11 cellular contexts compared by ENCODE assay signal in the genomic region with DNA sequence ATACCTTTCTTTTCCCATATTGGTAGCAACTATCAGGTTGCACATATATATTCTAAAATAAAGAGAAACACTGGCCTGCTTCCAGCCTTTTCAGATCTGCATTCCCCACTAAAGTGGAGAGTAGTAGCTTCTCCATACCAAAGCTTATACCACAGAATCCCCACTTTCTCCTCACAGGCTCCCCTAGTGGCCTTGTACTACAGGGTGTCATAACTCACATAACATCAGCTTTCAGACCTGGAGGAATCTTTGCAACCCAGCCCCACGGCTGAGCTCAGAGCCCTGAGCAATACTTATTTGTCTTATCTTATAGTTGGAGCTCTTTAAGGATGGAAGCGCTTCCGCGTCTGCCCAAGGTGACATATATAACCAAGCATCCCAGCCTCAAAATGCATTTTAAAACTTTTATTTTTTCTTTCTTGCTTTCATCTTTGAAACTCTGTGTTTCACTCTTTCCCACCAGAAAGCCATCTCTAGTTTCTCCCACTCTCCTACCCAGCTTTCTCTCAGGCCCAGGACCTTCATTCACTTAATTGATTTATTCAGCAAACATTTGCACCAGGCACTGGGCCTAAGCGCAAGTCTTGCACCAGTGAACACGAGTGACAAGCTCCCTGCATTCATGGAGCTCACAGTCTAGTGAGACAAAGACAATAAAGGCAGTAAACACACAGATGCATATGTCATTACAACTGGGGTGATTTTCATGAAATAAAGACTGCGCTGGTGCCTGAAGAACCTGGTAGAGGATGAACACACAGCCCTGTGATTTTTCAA.
A peak's percentile ranks its signal among the peaks of the same experiment; 100 is the strongest.
DNase-seq lines count a peak whose midpoint lies in the region; ATAC-seq, FAIRE-seq and TF ChIP-seq lines count a peak whose summit lies in the region.
"Had no signal": no experiment of that assay in that cellular context is flagged by ENCODE, and none has a peak within 500 bp of the region (broad histone marks: within the 10 kb centered on the region; RNA-seq: fewer than 3 reads in every experiment).

No MANE protein-coding gene starts in this region.

- H3K4ac ChIP-seq in mesendoderm (ENCODE audit: low read depth, low read length): no peak overlapping the region

- H3K4me1 ChIP-seq in mesendoderm (ENCODE audit: control insufficient read depth, low read depth, low read length) (no peaks in the 10 kb centered on the region), ascending aorta (no peaks in the 10 kb centered on the region)

- H3K79me1 ChIP-seq in mesendoderm (ENCODE audit: low read length): no peaks in the 10 kb centered on the region

- no peak overlapping the region for H3K4me3 ChIP-seq in mesendoderm (ENCODE audit: low read length)
- no peak overlapping the region for H3K4me3 ChIP-seq in ascending aorta

- TF ChIP-seq CTCF in ascending aorta (IDR thresholded peaks at IDR 0.05): no peak

- no peak overlapping the region for H4K8ac ChIP-seq in mesendoderm (ENCODE audit: low read depth, low read length)

- H3K23ac ChIP-seq in mesendoderm (ENCODE audit: low read length): no peak overlapping the region

- no CpG with 5 or more reads among the region's 7 CpGs for WGBS in mesendoderm (ENCODE audit: extremely low coverage, insufficient coverage, low lambda C conversion rate)

- ATAC-seq in GM19397 (IDR thresholded peaks at IDR 0.05; ENCODE audit: unreplicated experiment): no peak

- no peak overlapping the region for H2AK5ac ChIP-seq in mesendoderm (ENCODE audit: low read length)

- no peaks in the 10 kb centered on the region for H3K79me2 ChIP-seq in mesendoderm (ENCODE audit: control insufficient read depth, insufficient read depth, low read length)

- no peak overlapping the region for H3K9ac ChIP-seq in mesendoderm (ENCODE audit: low read length)

- no peak for FAIRE-seq in frontal cortex (lab: Jason Lieb, UNC)
- FAIRE-seq: GM19239 had no signal

- no peak overlapping the region for H3K56ac ChIP-seq in mesendoderm (ENCODE audit: low read length)

- intact Hi-C loops in ascending aorta (cut with DNase I): no loop called here

- no peak overlapping the region for H2BK120ac ChIP-seq in mesendoderm (ENCODE audit: low read depth, low read length)

- H3K4me2 ChIP-seq in mesendoderm (ENCODE audit: low read length): no peak overlapping the region

- no peak overlapping the region for H3K27ac ChIP-seq in mesendoderm (ENCODE audit: low read depth, low read length)
- H3K27ac ChIP-seq in ascending aorta: no peak overlapping the region

- no peak overlapping the region for H2BK15ac ChIP-seq in mesendoderm (replicated peaks; ENCODE audit: low read depth)

- DNase-seq in ELR (ENCODE audit: low read depth): peak; percentile 40
- DNase-seq in Kasumi-1 (lab: John Stamatoyannopoulos, UW): peak; percentile 64 to 68
- peak; percentile 25 for DNase-seq in amniotic epithelial cell (ENCODE audit: low read depth)
- peak; percentile 75 for DNase-seq in mesendoderm
- DNase-seq in stimulated activated naive CD4-positive, alpha-beta T cell (lab: John Stamatoyannopoulos, UW): no peak
- no peak for DNase-seq in frontal cortex (ENCODE audit: low spot score in 2 of 2)
- DNase-seq in ascending aorta (ENCODE audit: low spot score in 2 of 2): no peak
- DNase-seq: activated T-cell treated with anti-CD3 and anti-CD28 coated beads, Interleukin-2, amount 50 U/mL, for 1 hour; NCI-H2081 had no signal

- no peak overlapping the region for H2BK5ac ChIP-seq in mesendoderm (ENCODE audit: low read length)

- no peaks in the 10 kb centered on the region for H3K36me3 ChIP-seq in mesendoderm (ENCODE audit: control insufficient read depth, insufficient read depth, low read length)
- H3K36me3 ChIP-seq in ascending aorta: no peaks in the 10 kb centered on the region

- no peaks in the 10 kb centered on the region for H3K9me3 ChIP-seq in ascending aorta

- peak overlapping the region; percentile 39 for H3K18ac ChIP-seq in mesendoderm (ENCODE audit: low read length)

- no peak overlapping the region for H4K5ac ChIP-seq in mesendoderm (ENCODE audit: low read length)

- no peaks in the 10 kb centered on the region for H3K27me3 ChIP-seq in mesendoderm (ENCODE audit: insufficient read depth, low read length, poor library complexity)
- no peaks in the 10 kb centered on the region for H3K27me3 ChIP-seq in ascending aorta

Comparison
In these comparisons a context has a peak if more than half of its experiments do, and no peak if none do; other contexts are left out.
1. DNase-seq: peak in ELR (single experiment), Kasumi-1 (2 of 2), amniotic epithelial cell (single experiment) and mesendoderm (single experiment); none in stimulated activated naive CD4-positive, alpha-beta T cell (0 of 6), frontal cortex (0 of 2) and ascending aorta (0 of 2).